ENCODE assay signal across 25 cellular contexts in genomic region chr20:58480455-58481356, GRCh38. TPM values are rescaled to one million over a fixed set of nuclear protein-coding genes. Genes with fewer than 3 reads are reported as not detected.
A peak's percentile ranks its signal among the peaks of the same experiment; 100 is the strongest.
DNase-seq lines count a peak whose midpoint lies in the region; ATAC-seq lines count a peak whose summit lies in the region.
"Had no signal": no experiment of that assay in that cellular context is flagged by ENCODE, and none has a peak within 500 bp of the region (broad histone marks: within the 10 kb centered on the region; RNA-seq: fewer than 3 reads in every experiment).

No MANE protein-coding gene starts in this region.

- H3K27ac ChIP-seq in right cardiac atrium (ENCODE audit: low read length) (no peak overlapping the region), skeletal muscle tissue (ENCODE audit: low read depth, low read length) (peak overlapping the region; percentile 56)
- H3K27ac ChIP-seq: BLaER1 treated with 17β-estradiol and CSF1 and Interleukin-3, amounts not matched to agents 10 nM and 100 nM; breast epithelium; neutrophil; tibial nerve had no signal

- WGBS in right cardiac atrium: 60% methylated on average over 18 of the region's 18 CpGs

- H3K9me3 ChIP-seq in right cardiac atrium (ENCODE audit: control insufficient read depth, low read length) (peaks cover 6% of the 10 kb centered on the region), skeletal muscle tissue (ENCODE audit: control insufficient read depth in 3 of 3, low read length in 3 of 3) (peaks cover 2 to 4% (median 3%) of the 10 kb centered on the region in 3 donors)
- H3K9me3 ChIP-seq: neutrophil had no signal

- DNase-seq in NCI-H1694 (lab: John Stamatoyannopoulos, UW) (peak; percentile 30), NCI-H69 (lab: John Stamatoyannopoulos, UW) (peak; percentile 38), right cardiac atrium (no peak), mucosa of gallbladder (ENCODE audit: low spot score) (no peak), KBM-7 (no peak)
- DNase-seq: COR-L47; DMS79; effector memory CD4-positive, alpha-beta T cell; GDM1; kidney glomerular epithelial cell; MG63 had no signal

- intact Hi-C loops in right cardiac atrium (cut with DNase I): no loop called here

- no peak overlapping the region for H3K9ac ChIP-seq in skeletal muscle tissue (ENCODE audit: low read depth in 1 of 3, low read length in 3 of 3)
- H3K9ac ChIP-seq: BLaER1 treated with 17β-estradiol and CSF1 and Interleukin-3, amounts not matched to agents 10 nM and 100 nM had no signal

- H3K4me1 ChIP-seq in right cardiac atrium (ENCODE audit: control insufficient read depth, insufficient read depth, low read length) (no peaks in the 10 kb centered on the region), skeletal muscle tissue (ENCODE audit: control insufficient read depth in 3 of 3, insufficient read depth in 3 of 3, low read length in 3 of 3) (peaks cover 0 to 9% (median 2%) of the 10 kb centered on the region in 3 donors)
- H3K4me1 ChIP-seq: BLaER1 treated with 17β-estradiol and CSF1 and Interleukin-3, amounts not matched to agents 10 nM and 100 nM; breast epithelium had no signal

- ATAC-seq in right cardiac atrium (peak; percentile 18 to 55), HG02852 (IDR thresholded peaks at IDR 0.05; ENCODE audit: unreplicated experiment) (no peak)
- ATAC-seq: activated CD4-positive, CD25-positive, alpha-beta regulatory T cell treated with anti-CD3 and anti-CD28 coated beads, Interleukin-2, amount 50 U/mL, for 24 hours had no signal

- H3K36me3 ChIP-seq in skeletal muscle tissue (ENCODE audit: control insufficient read depth in 3 of 3, insufficient read depth in 3 of 3, low read length in 3 of 3): no peaks in the 10 kb centered on the region
- H3K36me3 ChIP-seq: breast epithelium, MG63, neutrophil had no signal

- no peaks in the 10 kb centered on the region for H3K27me3 ChIP-seq in right cardiac atrium (ENCODE audit: control insufficient read depth, insufficient read depth)
- peaks cover 0 to 3% (median 0%) of the 10 kb centered on the region in 3 donors for H3K27me3 ChIP-seq in skeletal muscle tissue (ENCODE audit: control insufficient read depth in 3 of 3, insufficient read depth in 3 of 3, low read length in 3 of 3)
- H3K27me3 ChIP-seq: BLaER1 treated with 17β-estradiol and CSF1 and Interleukin-3, amounts not matched to agents 10 nM and 100 nM; breast epithelium; MG63; tibial nerve had no signal

- in situ Hi-C loops in KBM-7 (cut with MboI; ENCODE audit: low pct_unique_long_range_greater_than_20kb, low sequenced_read_pairs): no loop called here

- H3K4me3 ChIP-seq in right cardiac atrium (ENCODE audit: low read length) (no peak overlapping the region), skeletal muscle tissue (ENCODE audit: low read length in 3 of 3) (no peak overlapping the region)
- H3K4me3 ChIP-seq: BLaER1 treated with 17β-estradiol and CSF1 and Interleukin-3, amounts not matched to agents 10 nM and 100 nM; breast epithelium; K562; MG63; skin epidermis; tibial nerve had no signal

RNA-seq across cellular contexts. Expression of gene APCDD1L, which starts 34.5 kb away (rescaled TPM):
- total RNA-seq in right cardiac atrium: 1 to 10 TPM in 3 of 4 donors, under 1 TPM in 1; 0.65 to 4.3 (median 1.6) TPM
- 0.14 TPM for polyA plus RNA-seq in right cardiac atrium
- total RNA-seq in skeletal muscle tissue: 4.2 TPM
- total RNA-seq in mucosa of gallbladder: 1.1 TPM
- total RNA-seq: activated CD4-positive, alpha-beta memory T cell treated with anti-CD3 and anti-CD28 coated beads for 36 hours; activated T-helper 17 cell treated with anti-CD3 and anti-CD28 coated beads, Interleukin-2, amount 50 U/mL, for 72 hours; K562; progenitor cell of endocrine pancreas; SK-MEL-5; T-cell had no signal
- polyA plus RNA-seq: K562 had no signal

Comparison
In these comparisons a context has a peak if more than half of its experiments do, and no peak if none do; other contexts are left out.
1. DNase-seq: peak in NCI-H1694 (single experiment) and NCI-H69 (single experiment); none in right cardiac atrium (0 of 3), mucosa of gallbladder (single experiment) and KBM-7 (single experiment).